ENCODE assay signal across 8 cellular contexts in the genomic region with DNA sequence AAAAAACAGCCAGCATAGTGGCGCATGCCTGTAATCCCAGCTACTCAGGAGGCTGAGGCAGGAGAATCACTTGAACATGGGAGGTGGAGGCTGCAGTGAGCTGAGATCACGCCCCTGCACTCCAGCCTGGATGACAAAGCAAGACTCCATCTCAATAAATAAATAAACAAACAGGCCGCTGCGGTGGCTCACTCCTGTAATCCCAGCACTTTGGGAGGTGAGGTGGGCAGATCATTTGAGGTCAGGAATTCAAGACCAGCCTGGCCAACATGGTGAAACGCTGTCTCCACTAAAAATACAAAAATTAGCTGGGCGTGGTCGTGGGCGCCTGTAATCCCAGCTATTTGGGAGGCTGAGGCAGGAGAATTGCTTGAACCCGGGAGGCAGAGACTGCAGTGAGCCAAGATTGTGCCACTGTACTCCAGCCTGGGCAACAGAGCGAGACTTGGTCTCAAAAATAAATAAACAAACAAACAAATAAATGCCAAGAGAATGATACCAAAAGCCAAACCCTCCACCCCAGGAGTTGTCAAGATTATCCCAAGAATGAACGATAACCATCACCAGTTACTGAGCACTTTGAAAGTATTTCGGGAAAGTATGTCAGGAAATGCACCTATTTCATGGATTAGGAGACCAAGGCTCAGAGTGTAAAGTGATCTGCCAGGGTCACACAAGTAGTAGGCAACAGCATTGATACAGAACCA. TPM values are rescaled to one million over a fixed set of nuclear protein-coding genes. Genes with fewer than 3 reads are reported as not detected.
A peak's percentile ranks its signal among the peaks of the same experiment; 100 is the strongest.
DNase-seq lines count a peak whose midpoint lies in the region; ATAC-seq and TF ChIP-seq lines count a peak whose summit lies in the region.
"Not testable (repeated sequence)": the region's sequence is repeated elsewhere in the genome, so short reads cannot be mapped to it uniquely, and the experiment has no call there.

No MANE protein-coding gene starts in this region.

- not testable (repeated sequence) for TF ChIP-seq POLR2A in gastrocnemius medialis (IDR thresholded peaks at IDR 0.05); transverse colon (IDR thresholded peaks at IDR 0.05)

- DNase-seq in CD4-positive, CD25-positive, alpha-beta regulatory T cell; activated CD4-positive, alpha-beta memory T cell treated with anti-CD3 and anti-CD28 coated beads for 36 hours; activated naive CD8-positive, alpha-beta T cell treated with anti-CD3 and anti-CD28 coated beads, Interleukin-2, amount 10 ng/mL, durations not matched to agents 7 days and 5 days; epithelial cell of prostate (ENCODE audit: low read depth, low spot score); lower lobe of right lung; gastrocnemius medialis; transverse colon: not testable (repeated sequence)
- peak; percentile 81 for DNase-seq in M059J (ENCODE audit: low read depth)

- not testable (repeated sequence) for ATAC-seq in CD4-positive, CD25-positive, alpha-beta regulatory T cell (ENCODE audit: low read depth in 2 of 2); activated naive CD8-positive, alpha-beta T cell treated with anti-CD3 and anti-CD28 coated beads, Interleukin-2, amount 10 ng/mL, durations not matched to agents 7 days and 5 days (ENCODE audit: low read depth); lower lobe of right lung; gastrocnemius medialis

- WGBS in transverse colon (ENCODE audit: low coverage in 1 of 2), 2 donors, result 85 to 93% methylated on average over 3 to 12 of the region's 12 CpGs

- in situ Hi-C loops in gastrocnemius medialis (cut with MboI; ENCODE audit: low sequenced_read_pairs in 4 of 4); transverse colon (cut with MboI; ENCODE audit: low pct_ligation_motif_present in 1 of 4, low pct_unique_long_range_greater_than_20kb in 1 of 4, low sequenced_read_pairs in 3 of 4): not testable (repeated sequence)

- not testable (repeated sequence) for TF ChIP-seq CTCF in lower lobe of right lung (IDR thresholded peaks at IDR 0.05); gastrocnemius medialis (IDR thresholded peaks at IDR 0.05 in 4 of 5, conservative IDR thresholded peaks at IDR 0.05 in 1 of 5); transverse colon (IDR thresholded peaks at IDR 0.05)

- CTCF ChIA-PET in activated CD4-positive, alpha-beta memory T cell treated with anti-CD3 and anti-CD28 coated beads for 36 hours (lab: Charles Lee), result interaction anchor here (1.0 to 13.2 kb wide), 6 partner anchors 11 to 165 kb away, joined by 3 to 192 read pairs (median 4); a partner anchor contains a TSS

- POLR2A ChIA-PET in activated CD4-positive, alpha-beta memory T cell treated with anti-CD3 and anti-CD28 coated beads for 36 hours (lab: Charles Lee), result interaction anchor here (1.1 to 5.2 kb wide), 6 partner anchors 11 to 51 kb away, joined by 3 to 69 read pairs (median 7); a partner anchor contains a TSS
- POLR2A ChIA-PET in activated naive CD8-positive, alpha-beta T cell treated with anti-CD3 and anti-CD28 coated beads, Interleukin-2, amount 10 ng/mL, durations not matched to agents 7 days and 5 days (lab: Charles Lee), result interaction anchor here (1.7 to 9.3 kb wide), 6 partner anchors 12 to 51 kb away, joined by 11 to 110 read pairs (median 52); a partner anchor contains a TSS

- not testable (repeated sequence) for H3K9me3 Mint-ChIP-seq in CD4-positive, CD25-positive, alpha-beta regulatory T cell; activated CD4-positive, alpha-beta memory T cell treated with anti-CD3 and anti-CD28 coated beads for 36 hours; activated naive CD8-positive, alpha-beta T cell treated with anti-CD3 and anti-CD28 coated beads, Interleukin-2, amount 10 ng/mL, durations not matched to agents 7 days and 5 days

- intact Hi-C loops in activated CD4-positive, alpha-beta memory T cell treated with anti-CD3 and anti-CD28 coated beads for 36 hours (cut with micrococcal nuclease), result loop anchor here (1.0 to 2.0 kb wide), 5 partner anchors 11 to 245 kb away; a partner anchor contains a TSS
- intact Hi-C loops in lower lobe of right lung (cut with DNase I); gastrocnemius medialis (cut with DNase I; ENCODE audit: low total_unique reads); transverse colon (cut with DNase I; ENCODE audit: low total_unique reads): not testable (repeated sequence)

- H3K4me3 Mint-ChIP-seq in CD4-positive, CD25-positive, alpha-beta regulatory T cell, result peak overlapping the region; percentile 76 to 92 (median 84)
- H3K4me3 Mint-ChIP-seq in activated CD4-positive, alpha-beta memory T cell treated with anti-CD3 and anti-CD28 coated beads for 36 hours, result peak overlapping the region; percentile 46
- peak overlapping the region; percentile 74 for H3K4me3 Mint-ChIP-seq in activated naive CD8-positive, alpha-beta T cell treated with anti-CD3 and anti-CD28 coated beads, Interleukin-2, amount 10 ng/mL, durations not matched to agents 7 days and 5 days

- TF ChIP-seq EP300 in transverse colon (IDR thresholded peaks at IDR 0.05; ENCODE audit: low read depth), result not testable (repeated sequence)

- H3K27ac ChIP-seq in CD4-positive, CD25-positive, alpha-beta regulatory T cell (ENCODE audit: insufficient read depth, low read length, poor library complexity, severe bottlenecking), result peak overlapping the region; percentile 82
- peak overlapping the region; percentile 99 for H3K27ac ChIP-seq in epithelial cell of prostate
- peak overlapping the region; percentile 76 for H3K27ac ChIP-seq in lower lobe of right lung
- H3K27ac ChIP-seq in gastrocnemius medialis, result peak overlapping the region; percentile 77 to 99 (median 92)
- H3K27ac ChIP-seq in transverse colon, result peak overlapping the region; percentile 15 to 87 (median 49)

- not testable (repeated sequence) for H3K9me3 ChIP-seq in CD4-positive, CD25-positive, alpha-beta regulatory T cell (ENCODE audit: control insufficient read depth in 2 of 2, low read length in 2 of 2); lower lobe of right lung; gastrocnemius medialis; transverse colon

- not testable (repeated sequence) for H3K36me3 ChIP-seq in CD4-positive, CD25-positive, alpha-beta regulatory T cell (ENCODE audit: control insufficient read depth, insufficient read depth, low read length); lower lobe of right lung; gastrocnemius medialis; transverse colon

- H3K27ac Mint-ChIP-seq in CD4-positive, CD25-positive, alpha-beta regulatory T cell, result peak overlapping the region; percentile 88 to 99 (median 95)
- peak overlapping the region; percentile 78 for H3K27ac Mint-ChIP-seq in activated CD4-positive, alpha-beta memory T cell treated with anti-CD3 and anti-CD28 coated beads for 36 hours
- H3K27ac Mint-ChIP-seq in activated naive CD8-positive, alpha-beta T cell treated with anti-CD3 and anti-CD28 coated beads, Interleukin-2, amount 10 ng/mL, durations not matched to agents 7 days and 5 days, result peak overlapping the region; percentile 87

- peaks cover 94% of the 10 kb centered on the region for H3K4me1 ChIP-seq in CD4-positive, CD25-positive, alpha-beta regulatory T cell (ENCODE audit: control insufficient read depth, insufficient read depth, low read length, poor library complexity, severe bottlenecking)
- H3K4me1 ChIP-seq in lower lobe of right lung (peaks cover 96% of the 10 kb centered on the region), gastrocnemius medialis (peaks cover 86 to 88% of the 10 kb centered on the region in 2 donors), transverse colon (peaks cover 18 to 88% (median 41%) of the 10 kb centered on the region in 4 donors)

- H3K36me3 Mint-ChIP-seq in CD4-positive, CD25-positive, alpha-beta regulatory T cell, result peaks cover 14% of the 10 kb centered on the region
- not testable (repeated sequence) for H3K36me3 Mint-ChIP-seq in activated CD4-positive, alpha-beta memory T cell treated with anti-CD3 and anti-CD28 coated beads for 36 hours
- peaks cover 42% of the 10 kb centered on the region for H3K36me3 Mint-ChIP-seq in activated naive CD8-positive, alpha-beta T cell treated with anti-CD3 and anti-CD28 coated beads, Interleukin-2, amount 10 ng/mL, durations not matched to agents 7 days and 5 days

- not testable (repeated sequence) for H3K27me3 Mint-ChIP-seq in CD4-positive, CD25-positive, alpha-beta regulatory T cell; activated CD4-positive, alpha-beta memory T cell treated with anti-CD3 and anti-CD28 coated beads for 36 hours; activated naive CD8-positive, alpha-beta T cell treated with anti-CD3 and anti-CD28 coated beads, Interleukin-2, amount 10 ng/mL, durations not matched to agents 7 days and 5 days

- H3K4me1 Mint-ChIP-seq in CD4-positive, CD25-positive, alpha-beta regulatory T cell, result peaks cover 38 to 95% (median 72%) of the 10 kb centered on the region in 4 donors
- peaks cover 81% of the 10 kb centered on the region for H3K4me1 Mint-ChIP-seq in activated CD4-positive, alpha-beta memory T cell treated with anti-CD3 and anti-CD28 coated beads for 36 hours (ENCODE audit: low read depth)
- H3K4me1 Mint-ChIP-seq in activated naive CD8-positive, alpha-beta T cell treated with anti-CD3 and anti-CD28 coated beads, Interleukin-2, amount 10 ng/mL, durations not matched to agents 7 days and 5 days, result peaks cover 65% of the 10 kb centered on the region

- H3K4me3 ChIP-seq in CD4-positive, CD25-positive, alpha-beta regulatory T cell (ENCODE audit: low read depth, low read length), result peak overlapping the region; percentile 65
- not testable (repeated sequence) for H3K4me3 ChIP-seq in lower lobe of right lung, gastrocnemius medialis, transverse colon

- H3K27me3 ChIP-seq in CD4-positive, CD25-positive, alpha-beta regulatory T cell (ENCODE audit: control insufficient read depth, insufficient read depth, low read length); lower lobe of right lung (ENCODE audit: low read depth); gastrocnemius medialis; transverse colon: not testable (repeated sequence)

RNA-seq across cellular contexts. Expression of a gene that starts 14.0 kb away (rescaled TPM):
- 205 TPM for total RNA-seq in CD4-positive, CD25-positive, alpha-beta regulatory T cell
- polyA plus RNA-seq in CD4-positive, CD25-positive, alpha-beta regulatory T cell, result 10 to 100 TPM; 64.3 to 89.5 (median 73.5) TPM
- 77.5 and 110 TPM in 2 replicates for total RNA-seq in M059J (2014; rRNA removed; shearing (Covaris generic))
- 10 to 100 TPM; 74.0 to 75.0 TPM for total RNA-seq in activated CD4-positive, alpha-beta memory T cell treated with anti-CD3 and anti-CD28 coated beads for 36 hours
- 10 to 100 TPM; 89.0 to 94.7 TPM for total RNA-seq in activated naive CD8-positive, alpha-beta T cell treated with anti-CD3 and anti-CD28 coated beads, Interleukin-2, amount 10 ng/mL, durations not matched to agents 7 days and 5 days
- total RNA-seq in lower lobe of right lung (105 TPM), gastrocnemius medialis (100 to 1,000 TPM in 1 of 4 donors, 10 to 100 TPM in 3; 48.8 to 102 (median 77.9) TPM), transverse colon (100 to 1,000 TPM; 101 to 328 (median 198) TPM)

RNA-seq across cellular contexts. Expression of a gene that starts 40.2 kb away (rescaled TPM):
- total RNA-seq in CD4-positive, CD25-positive, alpha-beta regulatory T cell, result 12,754 TPM
- polyA plus RNA-seq in CD4-positive, CD25-positive, alpha-beta regulatory T cell, result 100 to 1,000 TPM in 1 of 4 donors, 10 to 100 TPM in 1, not detected in 2; 49.3 to 132 TPM
- total RNA-seq in M059J (2014; rRNA removed; shearing (Covaris generic)), result under 0.01 TPM in 1 of 2 replicates, not detected in the other
- 1,000 to 10,000 TPM; 2,395 to 2,750 TPM for total RNA-seq in activated CD4-positive, alpha-beta memory T cell treated with anti-CD3 and anti-CD28 coated beads for 36 hours
- total RNA-seq in activated naive CD8-positive, alpha-beta T cell treated with anti-CD3 and anti-CD28 coated beads, Interleukin-2, amount 10 ng/mL, durations not matched to agents 7 days and 5 days, result 1,000 to 10,000 TPM; 4,069 to 4,265 TPM
- total RNA-seq in lower lobe of right lung (15,469 TPM), gastrocnemius medialis (under 1 TPM in 2 of 4 donors, not detected in 2; under 0.01 TPM), transverse colon (under 1 TPM; under 0.01 TPM)

RNA-seq across cellular contexts. Expression of a gene that starts 41.5 kb away (rescaled TPM):
- total RNA-seq in CD4-positive, CD25-positive, alpha-beta regulatory T cell, result 1,793 TPM
- not detected for polyA plus RNA-seq in CD4-positive, CD25-positive, alpha-beta regulatory T cell
- total RNA-seq in M059J (2014; rRNA removed; shearing (Covaris generic)), result under 0.01 TPM in 1 of 2 replicates, not detected in the other
- total RNA-seq in activated CD4-positive, alpha-beta memory T cell treated with anti-CD3 and anti-CD28 coated beads for 36 hours, result 1,000 to 10,000 TPM; 1,180 to 1,201 TPM
- total RNA-seq in activated naive CD8-positive, alpha-beta T cell treated with anti-CD3 and anti-CD28 coated beads, Interleukin-2, amount 10 ng/mL, durations not matched to agents 7 days and 5 days, result 1,000 to 10,000 TPM; 1,307 to 1,401 TPM
- total RNA-seq in lower lobe of right lung (2,881 TPM), gastrocnemius medialis (under 1 TPM in 1 of 4 donors, not detected in 3; under 0.01 TPM), transverse colon (under 1 TPM in 3 of 4 donors, not detected in 1; under 0.01 TPM)

RNA-seq across cellular contexts. Expression of a gene that starts 50.6 kb away (rescaled TPM):
- 0.79 TPM for total RNA-seq in CD4-positive, CD25-positive, alpha-beta regulatory T cell
- polyA plus RNA-seq in CD4-positive, CD25-positive, alpha-beta regulatory T cell, result 1 to 10 TPM in 3 of 4 donors, not detected in 1; 1.1 to 2.8 (median 1.2) TPM
- total RNA-seq in M059J (2014; rRNA removed; shearing (Covaris generic)), result 2.2 and 7.4 TPM in 2 replicates
- 1 to 10 TPM; 1.8 to 2.0 TPM for total RNA-seq in activated CD4-positive, alpha-beta memory T cell treated with anti-CD3 and anti-CD28 coated beads for 36 hours
- 1 to 10 TPM; 1.7 to 2.6 TPM for total RNA-seq in activated naive CD8-positive, alpha-beta T cell treated with anti-CD3 and anti-CD28 coated beads, Interleukin-2, amount 10 ng/mL, durations not matched to agents 7 days and 5 days
- total RNA-seq in lower lobe of right lung, result 2.1 TPM
- 10 to 100 TPM in 1 of 4 donors, 1 to 10 TPM in 3; 2.5 to 13.2 (median 6.7) TPM for total RNA-seq in gastrocnemius medialis
- 1 to 10 TPM in 1 of 4 donors, under 1 TPM in 1, not detected in 2; 0.95 to 1.9 TPM for total RNA-seq in transverse colon

RNA-seq across cellular contexts. Expression of a gene that starts 50.6 kb away (rescaled TPM):
- total RNA-seq in CD4-positive, CD25-positive, alpha-beta regulatory T cell, result 1,127 TPM
- polyA plus RNA-seq in CD4-positive, CD25-positive, alpha-beta regulatory T cell, result 1,000 to 10,000 TPM in 3 of 4 donors, 100 to 1,000 TPM in 1; 998 to 1,871 (median 1,438) TPM
- 1,663 and 2,281 TPM in 2 replicates for total RNA-seq in M059J (2014; rRNA removed; shearing (Covaris generic))
- total RNA-seq in activated CD4-positive, alpha-beta memory T cell treated with anti-CD3 and anti-CD28 coated beads for 36 hours, result 1,000 to 10,000 TPM; 4,273 to 4,368 TPM
- total RNA-seq in activated naive CD8-positive, alpha-beta T cell treated with anti-CD3 and anti-CD28 coated beads, Interleukin-2, amount 10 ng/mL, durations not matched to agents 7 days and 5 days, result 1,000 to 10,000 TPM; 1,639 to 1,688 TPM
- total RNA-seq in lower lobe of right lung, result 1,285 TPM
- total RNA-seq in gastrocnemius medialis, result 1,000 to 10,000 TPM; 2,008 to 3,982 (median 3,189) TPM
- total RNA-seq in transverse colon, result 1,000 to 10,000 TPM in 3 of 4 donors, 100 to 1,000 TPM in 1; 660 to 2,105 (median 1,778) TPM

Comparison
In these comparisons a context has a peak if more than half of its experiments do, and no peak if none do; other contexts are left out.
1. H3K27ac ChIP-seq: peak in every context shown above with its lines; median percentile 99 in epithelial cell of prostate; 92 in gastrocnemius medialis; 82 in CD4-positive, CD25-positive, alpha-beta regulatory T cell; 76 in lower lobe of right lung; 49 in transverse colon.
2. RNA of a gene that starts 40.2 kb away (total RNA-seq): 15,469 TPM in lower lobe of right lung (single experiment), 12,754 TPM in CD4-positive, CD25-positive, alpha-beta regulatory T cell (single experiment), 4,069 to 4,265 TPM in activated naive CD8-positive, alpha-beta T cell treated with anti-CD3 and anti-CD28 coated beads, Interleukin-2, amount 10 ng/mL, durations not matched to agents 7 days and 5 days and 2,395 to 2,750 TPM in activated CD4-positive, alpha-beta memory T cell treated with anti-CD3 and anti-CD28 coated beads for 36 hours; under 0.01 TPM in M059J, under 0.01 TPM in gastrocnemius medialis and under 0.01 TPM in transverse colon; every median in the first group is over 1,000 times any median in the second.
3. RNA of a gene that starts 41.5 kb away (total RNA-seq): 2,881 TPM in lower lobe of right lung (single experiment), 1,793 TPM in CD4-positive, CD25-positive, alpha-beta regulatory T cell (single experiment), 1,307 to 1,401 TPM in activated naive CD8-positive, alpha-beta T cell treated with anti-CD3 and anti-CD28 coated beads, Interleukin-2, amount 10 ng/mL, durations not matched to agents 7 days and 5 days and 1,180 to 1,201 TPM in activated CD4-positive, alpha-beta memory T cell treated with anti-CD3 and anti-CD28 coated beads for 36 hours; under 0.01 TPM in M059J, under 0.01 TPM in gastrocnemius medialis and under 0.01 TPM in transverse colon; every median in the first group is over 1,000 times any median in the second.
4. Peak in every context shown above with its lines, with median percentiles within 50 percentile points of each other: H3K27ac Mint-ChIP-seq and H3K4me3 Mint-ChIP-seq.